1 cellular context compared by ENCODE assay signal in the genomic region with DNA sequence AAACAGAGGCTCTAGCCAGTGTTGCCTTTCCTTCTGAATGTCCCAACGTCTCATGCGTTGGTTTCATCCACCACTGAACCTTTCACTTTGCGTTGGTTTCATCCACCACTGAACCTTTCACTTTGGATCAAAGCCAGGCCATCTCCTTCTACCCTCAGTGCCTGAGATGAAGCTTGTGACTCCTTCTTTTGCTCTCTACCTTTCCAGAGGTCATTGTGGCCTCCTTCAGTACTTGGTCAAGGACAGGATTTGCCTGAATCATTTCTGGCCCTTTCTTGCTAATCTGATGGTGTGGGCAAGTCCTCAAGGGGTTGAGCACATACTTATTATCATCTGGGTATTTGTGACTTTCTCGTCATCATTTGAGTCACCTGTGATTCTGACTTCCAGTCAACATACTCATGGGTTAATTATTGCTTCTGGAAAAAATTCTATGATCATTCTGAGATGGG.
TF ChIP-seq lines count a peak whose summit lies in the region.

No MANE protein-coding gene starts in this region.

TF ChIP-seq in HepG2, 621 proteins besides CTCF, POLR2A, EP300 and RAD21:
- no peak for TF ChIP-seq ZSCAN31 (CRISPR knock-in tag; IDR thresholded peaks at IDR 0.05; ENCODE audit: low read depth)
- TF ChIP-seq ZNF337 (CRISPR knock-in tag; IDR thresholded peaks at IDR 0.05; ENCODE audit: borderline replicate concordance, low read depth) = no peak
- TF ChIP-seq CREB1 (IDR thresholded peaks at IDR 0.05) = peak; percentile 23; the same call in 1 of the 2 replicates
- no peak for TF ChIP-seq CREB1 (CRISPR knock-in tag; IDR thresholded peaks at IDR 0.05)
- TF ChIP-seq PHF5A (CRISPR knock-in tag; IDR thresholded peaks at IDR 0.05; ENCODE audit: low read depth, unreplicated experiment) = no peak
TF ChIP-seq in HepG2: peak in this region for 1.
